1 cellular context compared by ENCODE assay signal in genomic region chr5:38210701-38211353, GRCh38.
A peak's percentile ranks its signal among the peaks of the same experiment; 100 is the strongest.
TF ChIP-seq lines count a peak whose summit lies in the region.

No MANE protein-coding gene starts in this region.

TF ChIP-seq in HepG2, 621 proteins besides CTCF, POLR2A, EP300 and RAD21 (continued from another document):
- peak; percentile 16 to 82 for TF ChIP-seq REST (IDR thresholded peaks at IDR 0.05; ENCODE audit: borderline replicate concordance in 1 of 2, low read depth in 1 of 2, low read length in 2 of 2)
- TF ChIP-seq ZNF609 (CRISPR knock-in tag; IDR thresholded peaks at IDR 0.05; ENCODE audit: borderline replicate concordance): no peak
- no peak for TF ChIP-seq ZNF44 (CRISPR knock-in tag; IDR thresholded peaks at IDR 0.05)
